In genomic region chr6:64945450-64945849, GRCh38 we compare ENCODE assay signal across 10 cellular contexts.
"Had no signal": no experiment of that assay in that cellular context is flagged by ENCODE, and none has a peak within 500 bp of the region (broad histone marks: within the 10 kb centered on the region; RNA-seq: fewer than 3 reads in every experiment).

No MANE protein-coding gene starts in this region.

- FAIRE-seq: H54 had no signal

- ATAC-seq: GM23338, HCT116 had no signal

- H3K36me3 ChIP-seq: HAP-1 had no signal

- DNase-seq: GM23248, GOT3, H7, H9, HCEC 1CT, HFFc6 had no signal

- H3K4me1 ChIP-seq: HAP-1 had no signal

- H3K9ac ChIP-seq: GM23248 had no signal

- H2AFZ ChIP-seq: GM23248, GM23338 had no signal

- H3K9me3 ChIP-seq: HAP-1 had no signal

- H3K4me3 ChIP-seq: GM23248, GM23338, HAP-1 had no signal

- H3K4me2 ChIP-seq: GM23338 had no signal

- H3K27ac ChIP-seq: GM23248 had no signal
